14 cellular contexts compared by ENCODE assay signal in genomic region chr6:22656696-22657340, GRCh38.
DNase-seq lines count a peak whose midpoint lies in the region; ATAC-seq and TF ChIP-seq lines count a peak whose summit lies in the region.
"Had no signal": no experiment of that assay in that cellular context is flagged by ENCODE, and none has a peak within 500 bp of the region (broad histone marks: within the 10 kb centered on the region; RNA-seq: fewer than 3 reads in every experiment).

No MANE protein-coding gene starts in this region.

- H3K27me3 Mint-ChIP-seq in activated CD8-positive, alpha-beta T cell treated with anti-CD3 and anti-CD28 coated beads, Interleukin-2, amount 10 ng/mL, durations not matched to agents 7 days and 5 days (ENCODE audit: low read depth), result no peaks in the 10 kb centered on the region
- H3K27me3 Mint-ChIP-seq in type B pancreatic cell, result no peaks in the 10 kb centered on the region
- H3K27me3 Mint-ChIP-seq: CD4-positive, alpha-beta memory T cell had no signal

- H3K4me1 Mint-ChIP-seq in activated CD8-positive, alpha-beta T cell treated with anti-CD3 and anti-CD28 coated beads, Interleukin-2, amount 10 ng/mL, durations not matched to agents 7 days and 5 days (ENCODE audit: low read depth), result no peaks in the 10 kb centered on the region
- peaks cover 32% of the 10 kb centered on the region for H3K4me1 Mint-ChIP-seq in type B pancreatic cell (ENCODE audit: unreplicated experiment)
- H3K4me1 Mint-ChIP-seq: CD4-positive, alpha-beta memory T cell; natural killer cell had no signal

- peak; percentile 63 for DNase-seq in LoVo (ENCODE audit: low spot score)
- DNase-seq in renal cortical epithelial cell (ENCODE audit: low read depth), result peak; percentile 72
- DNase-seq in activated CD8-positive, alpha-beta T cell treated with anti-CD3 and anti-CD28 coated beads, Interleukin-2, amount 10 ng/mL, durations not matched to agents 7 days and 5 days, result no peak
- no peak for DNase-seq in DMS114 treated with DMSO at 0.1 percent for 48 hours (lab: John Stamatoyannopoulos, UW; ENCODE audit: unreplicated experiment)
- DNase-seq in type B pancreatic cell (ENCODE audit: extremely low spot score, unreplicated experiment), result no peak
- DNase-seq: activated CD4-positive, CD25-positive, alpha-beta regulatory T cell treated with anti-CD3 and anti-CD28 coated beads, Interleukin-2, amount 50 U/mL, for 72 hours; CD4-positive, alpha-beta memory T cell; cerebellar nuclear complex; EL; natural killer cell; NCI-H1694 treated with DMSO at 0.1 percent for 48 hours; NCI-H69 had no signal

- POLR2A ChIA-PET in activated CD8-positive, alpha-beta T cell treated with anti-CD3 and anti-CD28 coated beads, Interleukin-2, amount 10 ng/mL, durations not matched to agents 7 days and 5 days (lab: Charles Lee), result no interaction called here

- no peaks in the 10 kb centered on the region for H3K9me3 Mint-ChIP-seq in activated CD8-positive, alpha-beta T cell treated with anti-CD3 and anti-CD28 coated beads, Interleukin-2, amount 10 ng/mL, durations not matched to agents 7 days and 5 days (ENCODE audit: insufficient read depth)
- peaks cover 9% of the 10 kb centered on the region for H3K9me3 Mint-ChIP-seq in type B pancreatic cell

- no peaks in the 10 kb centered on the region for H3K36me3 Mint-ChIP-seq in activated CD8-positive, alpha-beta T cell treated with anti-CD3 and anti-CD28 coated beads, Interleukin-2, amount 10 ng/mL, durations not matched to agents 7 days and 5 days (ENCODE audit: low read depth)
- no peaks in the 10 kb centered on the region for H3K36me3 Mint-ChIP-seq in type B pancreatic cell
- H3K36me3 Mint-ChIP-seq: CD4-positive, alpha-beta memory T cell had no signal

- H3K27ac Mint-ChIP-seq in activated CD8-positive, alpha-beta T cell treated with anti-CD3 and anti-CD28 coated beads, Interleukin-2, amount 10 ng/mL, durations not matched to agents 7 days and 5 days, result no peak overlapping the region
- no peak overlapping the region for H3K27ac Mint-ChIP-seq in type B pancreatic cell
- H3K27ac Mint-ChIP-seq: CD4-positive, alpha-beta memory T cell; natural killer cell had no signal

- ATAC-seq in GM19395 (IDR thresholded peaks at IDR 0.05; ENCODE audit: unreplicated experiment) (peak; percentile 87), HG02973 (IDR thresholded peaks at IDR 0.05; ENCODE audit: unreplicated experiment) (peak; percentile 62)
- no peak for ATAC-seq in activated CD8-positive, alpha-beta T cell treated with anti-CD3 and anti-CD28 coated beads, Interleukin-2, amount 10 ng/mL, durations not matched to agents 7 days and 5 days
- ATAC-seq: natural killer cell had no signal

- no peak for TF ChIP-seq CTCF in type B pancreatic cell (conservative IDR thresholded peaks at IDR 0.05)

- H3K4me3 Mint-ChIP-seq in activated CD8-positive, alpha-beta T cell treated with anti-CD3 and anti-CD28 coated beads, Interleukin-2, amount 10 ng/mL, durations not matched to agents 7 days and 5 days, result no peak overlapping the region
- no peak overlapping the region for H3K4me3 Mint-ChIP-seq in type B pancreatic cell
- H3K4me3 Mint-ChIP-seq: CD4-positive, alpha-beta memory T cell; natural killer cell had no signal

- CTCF ChIA-PET in activated CD8-positive, alpha-beta T cell treated with anti-CD3 and anti-CD28 coated beads, Interleukin-2, amount 10 ng/mL, durations not matched to agents 7 days and 5 days (lab: Charles Lee), result no interaction called here

Comparison
In these comparisons a context has a peak if more than half of its experiments do, and no peak if none do; other contexts are left out.
1. DNase-seq: peak in LoVo (single experiment) and renal cortical epithelial cell (single experiment); none in activated CD8-positive, alpha-beta T cell treated with anti-CD3 and anti-CD28 coated beads, Interleukin-2, amount 10 ng/mL, durations not matched to agents 7 days and 5 days (single experiment), DMS114 treated with DMSO at 0.1 percent for 48 hours (single experiment) and type B pancreatic cell (single experiment).